Comparison of ENCODE assay signal across 19 cellular contexts in genomic region chr9:135799261-135799660, GRCh38.
"Had no signal": no experiment of that assay in that cellular context is flagged by ENCODE, and none has a peak within 500 bp of the region (broad histone marks: within the 10 kb centered on the region; RNA-seq: fewer than 3 reads in every experiment).

No MANE protein-coding gene starts in this region.

- H3K9me3 ChIP-seq: MG63, SK-N-SH had no signal

- DNase-seq: Karpas-422, KG1, MG63, NCI-H1092 treated with DMSO at 0.1 percent for 48 hours, NCI-H1436, NCI-H187, NCI-H2029, NCI-H2081 treated with DMSO at 0.1 percent for 48 hours, NCI-H2171, NCI-H226, NCI-H446, NCI-H510A, NCI-H524 treated with DMSO at 0.1 percent for 48 hours, NCI-H69, NCI-H774, RPMI8226, SHP77, SK-N-SH, SW 1271 had no signal

- H3K9ac ChIP-seq: SK-N-SH had no signal

- H3K27me3 ChIP-seq: MG63 had no signal

- H3K36me3 ChIP-seq: MG63 had no signal

- H3K4me2 ChIP-seq: SK-N-SH had no signal

- H3K4me3 ChIP-seq: MG63 had no signal
